ENCODE assay signal across 5 cellular contexts in genomic region chr19:10708261-10708660, GRCh38.
"Had no signal": no experiment of that assay in that cellular context is flagged by ENCODE, and none has a peak within 500 bp of the region (broad histone marks: within the 10 kb centered on the region; RNA-seq: fewer than 3 reads in every experiment).

No MANE protein-coding gene starts in this region.

- H3K9me3 Mint-ChIP-seq: GM23338, H9 had no signal

- H3K4me3 Mint-ChIP-seq: GM23338, H9 had no signal

- H3K27ac Mint-ChIP-seq: GM23338 had no signal

- H2AFZ ChIP-seq: GM23338 had no signal

- DNase-seq: H9, HCEC 1CT, IMR-90 had no signal

- H3K4me2 ChIP-seq: GM23338 had no signal

- H3K4me3 ChIP-seq: GM23338, K562 had no signal
